Comparison of ENCODE assay signal across 1 cellular context in genomic region chr7:159068893-159069448, GRCh38.
TF ChIP-seq lines count a peak whose summit lies in the region.

No MANE protein-coding gene starts in this region.

TF ChIP-seq in GM23338, 12 proteins besides CTCF, POLR2A, EP300 and RAD21 (continued from another document):
- no peak for TF ChIP-seq ZNF462 (CRISPR knock-in tag; IDR thresholded peaks at IDR 0.05)
- TF ChIP-seq CREB1 (CRISPR knock-in tag; IDR thresholded peaks at IDR 0.05; ENCODE audit: low read depth): no peak
